1 cellular context compared by ENCODE assay signal in genomic region chr19:13234518-13234917, GRCh38.
TF ChIP-seq lines count a peak whose summit lies in the region.

No MANE protein-coding gene starts in this region.

TF ChIP-seq in HEK293, 187 proteins besides CTCF, POLR2A, EP300 and RAD21 (continued from another document):
- TF ChIP-seq SALL2 (tag by site-specific recombination; IDR thresholded peaks at IDR 0.05; ENCODE audit: borderline replicate concordance), result no peak
- no peak for TF ChIP-seq ZNF157 (tag by site-specific recombination; IDR thresholded peaks at IDR 0.05)
- no peak for TF ChIP-seq OVOL3 (tag by site-specific recombination; IDR thresholded peaks at IDR 0.05)
